Comparison of ENCODE assay signal across 2 cellular contexts in the genomic region with DNA sequence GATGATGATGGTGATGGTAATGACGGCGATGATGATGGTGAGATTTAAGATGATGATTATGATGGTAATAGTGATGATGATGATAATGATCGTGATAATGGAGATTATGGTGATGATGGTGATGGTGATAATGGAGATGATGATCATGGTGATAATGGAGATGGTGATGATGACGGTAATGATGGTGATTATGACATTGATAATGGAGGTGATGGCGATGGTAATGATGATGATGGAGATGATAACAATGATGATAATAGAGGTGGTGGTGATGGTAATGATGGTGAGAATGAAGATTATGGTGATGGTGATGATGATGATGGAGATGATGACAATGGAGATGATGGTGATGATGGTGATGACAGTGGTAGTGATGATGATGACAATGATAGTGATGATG.
TF ChIP-seq lines count a peak whose summit lies in the region.

No MANE protein-coding gene starts in this region.

TF ChIP-seq in HepG2, 621 proteins besides CTCF, POLR2A, EP300 and RAD21:
- TF ChIP-seq ARNT (IDR thresholded peaks at IDR 0.05) = no peak
- TF ChIP-seq, protein P1, sequence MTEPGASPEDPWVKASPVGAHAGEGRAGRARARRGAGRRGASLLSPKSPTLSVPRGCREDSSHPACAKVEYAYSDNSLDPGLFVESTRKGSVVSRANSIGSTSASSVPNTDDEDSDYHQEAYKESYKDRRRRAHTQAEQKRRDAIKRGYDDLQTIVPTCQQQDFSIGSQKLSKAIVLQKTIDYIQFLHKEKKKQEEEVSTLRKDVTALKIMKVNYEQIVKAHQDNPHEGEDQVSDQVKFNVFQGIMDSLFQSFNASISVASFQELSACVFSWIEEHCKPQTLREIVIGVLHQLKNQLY (CRISPR knock-in tag; IDR thresholded peaks at IDR 0.05) = no peak
- TF ChIP-seq, protein P2, sequence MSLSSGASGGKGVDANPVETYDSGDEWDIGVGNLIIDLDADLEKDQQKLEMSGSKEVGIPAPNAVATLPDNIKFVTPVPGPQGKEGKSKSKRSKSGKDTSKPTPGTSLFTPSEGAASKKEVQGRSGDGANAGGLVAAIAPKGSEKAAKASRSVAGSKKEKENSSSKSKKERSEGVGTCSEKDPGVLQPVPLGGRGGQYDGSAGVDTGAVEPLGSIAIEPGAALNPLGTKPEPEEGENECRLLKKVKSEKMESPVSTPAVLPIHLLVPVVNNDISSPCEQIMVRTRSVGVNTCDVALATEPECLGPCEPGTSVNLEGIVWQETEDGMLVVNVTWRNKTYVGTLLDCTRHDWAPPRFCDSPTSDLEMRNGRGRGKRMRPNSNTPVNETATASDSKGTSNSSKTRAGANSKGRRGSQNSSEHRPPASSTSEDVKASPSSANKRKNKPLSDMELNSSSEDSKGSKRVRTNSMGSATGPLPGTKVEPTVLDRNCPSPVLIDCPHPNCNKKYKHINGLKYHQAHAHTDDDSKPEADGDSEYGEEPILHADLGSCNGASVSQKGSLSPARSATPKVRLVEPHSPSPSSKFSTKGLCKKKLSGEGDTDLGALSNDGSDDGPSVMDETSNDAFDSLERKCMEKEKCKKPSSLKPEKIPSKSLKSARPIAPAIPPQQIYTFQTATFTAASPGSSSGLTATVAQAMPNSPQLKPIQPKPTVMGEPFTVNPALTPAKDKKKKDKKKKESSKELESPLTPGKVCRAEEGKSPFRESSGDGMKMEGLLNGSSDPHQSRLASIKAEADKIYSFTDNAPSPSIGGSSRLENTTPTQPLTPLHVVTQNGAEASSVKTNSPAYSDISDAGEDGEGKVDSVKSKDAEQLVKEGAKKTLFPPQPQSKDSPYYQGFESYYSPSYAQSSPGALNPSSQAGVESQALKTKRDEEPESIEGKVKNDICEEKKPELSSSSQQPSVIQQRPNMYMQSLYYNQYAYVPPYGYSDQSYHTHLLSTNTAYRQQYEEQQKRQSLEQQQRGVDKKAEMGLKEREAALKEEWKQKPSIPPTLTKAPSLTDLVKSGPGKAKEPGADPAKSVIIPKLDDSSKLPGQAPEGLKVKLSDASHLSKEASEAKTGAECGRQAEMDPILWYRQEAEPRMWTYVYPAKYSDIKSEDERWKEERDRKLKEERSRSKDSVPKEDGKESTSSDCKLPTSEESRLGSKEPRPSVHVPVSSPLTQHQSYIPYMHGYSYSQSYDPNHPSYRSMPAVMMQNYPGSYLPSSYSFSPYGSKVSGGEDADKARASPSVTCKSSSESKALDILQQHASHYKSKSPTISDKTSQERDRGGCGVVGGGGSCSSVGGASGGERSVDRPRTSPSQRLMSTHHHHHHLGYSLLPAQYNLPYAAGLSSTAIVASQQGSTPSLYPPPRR (CRISPR knock-in tag; IDR thresholded peaks at IDR 0.05; ENCODE audit: borderline replicate concordance) = no peak
- TF ChIP-seq ZNF496 (CRISPR knock-in tag; IDR thresholded peaks at IDR 0.05; ENCODE audit: insufficient replicate concordance) = no peak
- no peak for TF ChIP-seq ZNF792 (CRISPR knock-in tag; IDR thresholded peaks at IDR 0.05)
- TF ChIP-seq KDM1A (CRISPR knock-in tag; IDR thresholded peaks at IDR 0.05) = no peak
- no peak for TF ChIP-seq ZNF782 (CRISPR knock-in tag; IDR thresholded peaks at IDR 0.05; ENCODE audit: borderline replicate concordance)
- no peak for TF ChIP-seq ZNF207 (IDR thresholded peaks at IDR 0.05; ENCODE audit: borderline replicate concordance)
- TF ChIP-seq ZNF282 (IDR thresholded peaks at IDR 0.05; ENCODE audit: partially characterized antibody) = peak; percentile 51
- no peak for TF ChIP-seq MAZ (IDR thresholded peaks at IDR 0.05; ENCODE audit: borderline replicate concordance, low read depth, low read length)
- TF ChIP-seq MAZ (CRISPR knock-in tag; IDR thresholded peaks at IDR 0.05; ENCODE audit: low read depth) = no peak
- TF ChIP-seq ZSCAN22 (CRISPR knock-in tag; IDR thresholded peaks at IDR 0.05) = no peak
- TF ChIP-seq CREB1 (IDR thresholded peaks at IDR 0.05) = peak; percentile 97
- TF ChIP-seq CREB1 (CRISPR knock-in tag; IDR thresholded peaks at IDR 0.05) = no peak
- no peak for TF ChIP-seq ZNF552 (CRISPR knock-in tag; IDR thresholded peaks at IDR 0.05; ENCODE audit: borderline replicate concordance)
- TF ChIP-seq TFDP2 (CRISPR knock-in tag; IDR thresholded peaks at IDR 0.05) = no peak
- no peak for TF ChIP-seq SKI (IDR thresholded peaks at IDR 0.05; ENCODE audit: partially characterized antibody)
- no peak for TF ChIP-seq SMAD3 (CRISPR knock-in tag; IDR thresholded peaks at IDR 0.05)
- TF ChIP-seq ZNF292 (CRISPR knock-in tag; IDR thresholded peaks at IDR 0.05; ENCODE audit: borderline replicate concordance, low read depth) = no peak
- no peak for TF ChIP-seq PRPF4 (IDR thresholded peaks at IDR 0.05; ENCODE audit: low read depth, low read length, poor library complexity, severe bottlenecking)
- no peak for TF ChIP-seq ZBTB1 (CRISPR knock-in tag; IDR thresholded peaks at IDR 0.05; ENCODE audit: borderline replicate concordance)
- TF ChIP-seq MTA3 (CRISPR knock-in tag; IDR thresholded peaks at IDR 0.05) = no peak
- no peak for TF ChIP-seq KLF13 (CRISPR knock-in tag; IDR thresholded peaks at IDR 0.05)
- TF ChIP-seq ATF7 (IDR thresholded peaks at IDR 0.05) = peak; percentile 36; the same call in 1 of the 2 replicates
- no peak for TF ChIP-seq ATF7 (CRISPR knock-in tag; IDR thresholded peaks at IDR 0.05)
- TF ChIP-seq IRF1 (CRISPR knock-in tag; IDR thresholded peaks at IDR 0.05; ENCODE audit: low read depth) = no peak
- TF ChIP-seq ZC3H4 (CRISPR knock-in tag; IDR thresholded peaks at IDR 0.05; ENCODE audit: borderline replicate concordance) = no peak
- TF ChIP-seq DR1 (CRISPR knock-in tag; IDR thresholded peaks at IDR 0.05) = no peak
- no peak for TF ChIP-seq SMC3 (IDR thresholded peaks at IDR 0.05; ENCODE audit: low read length)
- TF ChIP-seq ISX (CRISPR knock-in tag; conservative IDR thresholded peaks at IDR 0.05) = no peak

TF ChIP-seq in IMR-90, 13 proteins besides CTCF, POLR2A, EP300 and RAD21:
- TF ChIP-seq MXI1 (IDR thresholded peaks at IDR 0.05; ENCODE audit: borderline replicate concordance, low read depth, low read length) (no peak), RCOR1 (IDR thresholded peaks at IDR 0.05; ENCODE audit: insufficient replicate concordance, low read length) (no peak), FOS (IDR thresholded peaks at IDR 0.05; ENCODE audit: low read depth, low read length) (no peak), CHD1 (IDR thresholded peaks at IDR 0.05; ENCODE audit: low read depth, low read length) (no peak), MAZ (IDR thresholded peaks at IDR 0.05; ENCODE audit: borderline replicate concordance, low read depth, low read length) (no peak), MAFK (IDR thresholded peaks at IDR 0.05; ENCODE audit: low read depth, low read length) (no peak), CEBPB (IDR thresholded peaks at IDR 0.05; ENCODE audit: low read depth, low read length) (no peak), ELK1 (IDR thresholded peaks at IDR 0.05; ENCODE audit: borderline replicate concordance, low read depth, low read length) (no peak)
- TF ChIP-seq, protein P3, sequence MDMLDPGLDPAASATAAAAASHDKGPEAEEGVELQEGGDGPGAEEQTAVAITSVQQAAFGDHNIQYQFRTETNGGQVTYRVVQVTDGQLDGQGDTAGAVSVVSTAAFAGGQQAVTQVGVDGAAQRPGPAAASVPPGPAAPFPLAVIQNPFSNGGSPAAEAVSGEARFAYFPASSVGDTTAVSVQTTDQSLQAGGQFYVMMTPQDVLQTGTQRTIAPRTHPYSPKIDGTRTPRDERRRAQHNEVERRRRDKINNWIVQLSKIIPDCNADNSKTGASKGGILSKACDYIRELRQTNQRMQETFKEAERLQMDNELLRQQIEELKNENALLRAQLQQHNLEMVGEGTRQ (IDR thresholded peaks at IDR 0.05; ENCODE audit: low read depth, low read length) = no peak
TF ChIP-seq in IMR-90: peak in this region for 0.
